8 cellular contexts compared by ENCODE assay signal in the genomic region with DNA sequence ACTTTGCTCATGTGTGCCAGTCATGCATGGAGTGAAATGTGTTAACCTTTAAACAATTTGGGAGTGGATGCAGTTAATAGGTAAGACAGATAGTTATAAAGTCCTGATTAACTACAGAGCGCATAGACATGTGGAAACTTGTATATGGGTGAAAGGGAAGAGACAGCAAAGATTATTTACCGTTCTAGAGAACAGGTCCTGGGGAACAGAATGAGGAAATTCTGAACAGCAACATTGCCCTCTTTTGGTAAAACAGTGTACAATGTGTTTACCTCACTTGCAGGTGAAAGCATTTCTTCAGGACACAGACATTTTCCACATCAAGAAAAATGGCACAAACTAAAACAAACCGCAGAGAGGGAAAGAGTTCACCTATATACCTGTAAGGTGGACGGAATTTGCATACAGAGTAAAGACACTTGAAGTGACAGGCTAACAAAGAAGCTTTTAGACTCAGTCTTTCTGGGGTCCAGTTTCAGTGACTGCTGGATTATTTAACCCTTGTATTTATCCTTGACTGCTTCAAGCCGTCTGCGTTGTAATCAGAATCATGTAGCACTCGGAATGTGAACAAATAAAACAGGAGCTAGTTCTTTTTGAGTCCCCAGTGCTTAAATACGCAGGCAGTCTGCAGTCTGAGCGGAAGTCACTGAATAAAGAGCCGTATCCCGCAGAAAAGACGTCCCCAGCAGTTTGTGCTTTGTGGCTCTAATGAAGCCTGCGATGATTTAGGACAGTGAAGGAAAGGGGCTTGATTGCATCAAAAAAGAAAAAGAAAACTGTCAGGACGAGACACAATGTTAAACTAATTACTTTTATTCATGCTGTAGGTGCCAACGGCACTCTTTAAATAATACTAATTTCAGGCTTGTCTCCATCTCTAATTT.
A peak's percentile ranks its signal among the peaks of the same experiment; 100 is the strongest.
DNase-seq lines count a peak whose midpoint lies in the region; ATAC-seq, FAIRE-seq and TF ChIP-seq lines count a peak whose summit lies in the region.

No MANE protein-coding gene starts in this region.

- no peak overlapping the region for H3K9ac ChIP-seq in BLaER1

- H3K4me3 ChIP-seq in BLaER1 (no peak overlapping the region), bronchial epithelial cell (ENCODE audit: low read depth, low read length) (peak overlapping the region; percentile 36), transverse colon (peak overlapping the region in 3 of 4 donors; percentile 24 to 42 (median 25))
- no peak overlapping the region for H3K4me3 ChIP-seq in effector memory CD4-positive, alpha-beta T cell (ENCODE audit: insufficient read depth, low read depth, low read length, poor library complexity, severe bottlenecking)

- DNase-seq in NCI-H69 (lab: John Stamatoyannopoulos, UW) (peak; percentile 52), bronchial epithelial cell (ENCODE audit: low read depth) (peak; percentile 96), kidney glomerular epithelial cell (lab: John Stamatoyannopoulos, UW) (peak; percentile 49), transverse colon (no peak)
- DNase-seq in effector memory CD4-positive, alpha-beta T cell: no peak

- no peaks in the 10 kb centered on the region for H4K20me1 ChIP-seq in BLaER1

- peak; percentile 53 for ATAC-seq in GM18867 (IDR thresholded peaks at IDR 0.05; ENCODE audit: unreplicated experiment)
- ATAC-seq in HG03442 (IDR thresholded peaks at IDR 0.05; ENCODE audit: unreplicated experiment): peak; percentile 42

- H3K36me3 ChIP-seq in BLaER1 (no peaks in the 10 kb centered on the region), bronchial epithelial cell (ENCODE audit: control insufficient read depth, insufficient read depth, low read length) (no peaks in the 10 kb centered on the region), transverse colon (no peaks in the 10 kb centered on the region)
- H3K36me3 ChIP-seq in effector memory CD4-positive, alpha-beta T cell (ENCODE audit: control insufficient read depth, insufficient read depth, low read length): no peaks in the 10 kb centered on the region

- intact Hi-C loops in transverse colon (cut with DNase I; ENCODE audit: low total_unique reads): no loop called here

- no peak for TF ChIP-seq EP300 in transverse colon (IDR thresholded peaks at IDR 0.05; ENCODE audit: low read depth)

- H3K4me1 ChIP-seq in BLaER1 (peaks cover 22% of the 10 kb centered on the region), transverse colon (peaks cover 0 to 14% (median 3%) of the 10 kb centered on the region in 4 donors)
- H3K4me1 ChIP-seq in effector memory CD4-positive, alpha-beta T cell (ENCODE audit: control insufficient read depth, insufficient read depth, low read length, poor library complexity, severe bottlenecking): no peaks in the 10 kb centered on the region

- WGBS in transverse colon (ENCODE audit: low coverage in 1 of 2), 2 donors: 0 to 5% methylated on average over 4 to 15 of the region's 15 CpGs

- H3K27ac ChIP-seq in BLaER1: no peak overlapping the region
- peak overlapping the region in 1 of 4 donors; percentile 6 for H3K27ac ChIP-seq in transverse colon
- no peak overlapping the region for H3K27ac ChIP-seq in effector memory CD4-positive, alpha-beta T cell (ENCODE audit: insufficient read depth, low read length, poor library complexity, severe bottlenecking)

- peaks cover 26% of the 10 kb centered on the region for H3K27me3 ChIP-seq in BLaER1
- H3K27me3 ChIP-seq in bronchial epithelial cell (ENCODE audit: control insufficient read depth, insufficient read depth, low read length): no peaks in the 10 kb centered on the region
- H3K27me3 ChIP-seq in transverse colon: no peaks in the 10 kb centered on the region
- no peaks in the 10 kb centered on the region for H3K27me3 ChIP-seq in effector memory CD4-positive, alpha-beta T cell (replicated peaks; ENCODE audit: control insufficient read depth, insufficient read depth, low read length, poor library complexity, severe bottlenecking)

- no peak for TF ChIP-seq POLR2A in transverse colon (IDR thresholded peaks at IDR 0.05)

- H3K9me3 ChIP-seq in BLaER1 (no peaks in the 10 kb centered on the region), transverse colon (no peaks in the 10 kb centered on the region)
- H3K9me3 ChIP-seq in effector memory CD4-positive, alpha-beta T cell (ENCODE audit: control insufficient read depth, low read length): no peaks in the 10 kb centered on the region

- FAIRE-seq in bronchial epithelial cell (lab: Jason Lieb, UNC): peak; percentile 77

- in situ Hi-C loops in transverse colon (cut with MboI; ENCODE audit: low pct_ligation_motif_present in 1 of 4, low pct_unique_long_range_greater_than_20kb in 1 of 4, low sequenced_read_pairs in 3 of 4): loop anchor here in 1 of 4 donors (25.0 kb wide), 1 partner anchor 480 kb away; no protein-coding TSS in a partner anchor

- H3K4me2 ChIP-seq in BLaER1: peak overlapping the region; percentile 48

- TF ChIP-seq CTCF in bronchial epithelial cell (IDR thresholded peaks at IDR 0.05; ENCODE audit: insufficient read depth, low read length, severe bottlenecking) (peak; percentile 55), transverse colon (IDR thresholded peaks at IDR 0.05) (peak; percentile 30 to 69 (median 46))

Comparison
In these comparisons a context has a peak if more than half of its experiments do, and no peak if none do; other contexts are left out.
1. H3K4me3 ChIP-seq: peak in bronchial epithelial cell (single experiment) and transverse colon (3 of 4); none in BLaER1 (single experiment) and effector memory CD4-positive, alpha-beta T cell (single experiment).
2. DNase-seq: peak in NCI-H69 (single experiment), bronchial epithelial cell (single experiment) and kidney glomerular epithelial cell (single experiment); none in transverse colon (single experiment) and effector memory CD4-positive, alpha-beta T cell (0 of 3).